15 cellular contexts compared by ENCODE assay signal in genomic region chr19:13058951-13059660, GRCh38. TPM values are rescaled to one million over a fixed set of nuclear protein-coding genes. Genes with fewer than 3 reads are reported as not detected.
DNase-seq lines count a peak whose midpoint lies in the region; ATAC-seq and TF ChIP-seq lines count a peak whose summit lies in the region.
"Had no signal": no experiment of that assay in that cellular context is flagged by ENCODE, and none has a peak within 500 bp of the region (broad histone marks: within the 10 kb centered on the region; RNA-seq: fewer than 3 reads in every experiment).

No MANE protein-coding gene starts in this region.

- H3K36me3 Mint-ChIP-seq in CD4-positive, alpha-beta memory T cell: no peaks in the 10 kb centered on the region

- POLR2A ChIA-PET in SK-N-SH (lab: Yijun Ruan, JAX): interaction anchor here (0.6 to 0.8 kb wide), 2 partner anchors 76 to 388 kb away, joined by 3 read pairs; no protein-coding TSS in a partner anchor
- POLR2A ChIA-PET in CD4-positive, alpha-beta memory T cell (lab: Charles Lee; ENCODE audit: partially characterized antibody): no interaction called here

- H3K36me3 ChIP-seq in SK-N-SH (replicated peaks in 1 of 2; ENCODE audit: control insufficient read depth in 1 of 2, insufficient read depth in 2 of 2, low read length in 1 of 2) (no peaks in the 10 kb centered on the region), left lung (no peaks in the 10 kb centered on the region), thyroid gland (no peaks in the 10 kb centered on the region), aorta (ENCODE audit: control insufficient read depth in 1 of 2, insufficient read depth in 2 of 2, low read length in 1 of 2) (no peaks in the 10 kb centered on the region)
- H3K36me3 ChIP-seq in CD4-positive, alpha-beta memory T cell (ENCODE audit: insufficient read depth, low read length): no peaks in the 10 kb centered on the region

- no peak overlapping the region for H3K9ac ChIP-seq in SK-N-SH

- peak overlapping the region; percentile 29; the same call in 1 of the 2 replicates for H3K4me2 ChIP-seq in SK-N-SH

- H3K27me3 ChIP-seq in SK-N-SH (ENCODE audit: insufficient read depth): no peaks in the 10 kb centered on the region
- peaks cover 0 to 11% of the 10 kb centered on the region in 2 donors for H3K27me3 ChIP-seq in left lung
- H3K27me3 ChIP-seq in thyroid gland: no peaks in the 10 kb centered on the region
- peaks cover 11% of the 10 kb centered on the region for H3K27me3 ChIP-seq in CD4-positive, alpha-beta memory T cell (ENCODE audit: insufficient read depth, low read length)
- no peaks in the 10 kb centered on the region for H3K27me3 ChIP-seq in aorta (ENCODE audit: control insufficient read depth in 1 of 2, insufficient read depth in 2 of 2, low read length in 1 of 2)

- CTCF ChIA-PET in SK-N-SH (lab: Yijun Ruan, JAX): interaction anchor here (0.9 to 35.2 kb wide), 11 partner anchors 11 to 92 kb away, joined by 3 to 506 read pairs (median 55); partner anchors contain the start of gene DAND5
- CTCF ChIA-PET in CD4-positive, alpha-beta memory T cell (lab: Charles Lee; ENCODE audit: partially characterized antibody): interaction anchor here (1.1 to 10.0 kb wide), 5 partner anchors 35 to 317 kb away, joined by 3 to 248 read pairs (median 6); no protein-coding TSS in a partner anchor

- no peak overlapping the region for H2AFZ ChIP-seq in SK-N-SH (ENCODE audit: low read depth)

- TF ChIP-seq CTCF in SK-N-SH (IDR thresholded peaks at IDR 0.05) (no peak), astrocyte of the spinal cord (IDR thresholded peaks at IDR 0.05; ENCODE audit: low read depth, low read length) (peak; percentile 14), left lung (IDR thresholded peaks at IDR 0.05) (no peak), thyroid gland (IDR thresholded peaks at IDR 0.05) (peak in 1 of 6 experiments; percentile 17)

- intact Hi-C loops in left lung (cut with DNase I): loop anchor here in 1 of 2 donors (10.0 kb wide), 1 partner anchor 64 kb away; the partner anchor contains the start of gene NFIX
- intact Hi-C loops in thyroid gland (cut with DNase I): no loop called here
- intact Hi-C loops in CD4-positive, alpha-beta memory T cell (cut with micrococcal nuclease): no loop called here
- intact Hi-C loops in aorta (cut with DNase I): no loop called here

- peak; percentile 47 for TF ChIP-seq RAD21 in SK-N-SH (IDR thresholded peaks at IDR 0.05; ENCODE audit: low read length)

- H4K20me1 ChIP-seq in SK-N-SH (ENCODE audit: insufficient read depth): no peaks in the 10 kb centered on the region

- peaks cover 36% of the 10 kb centered on the region for H3F3A ChIP-seq in SK-N-SH (replicated peaks; ENCODE audit: insufficient read depth)

- H3K4me1 ChIP-seq in SK-N-SH (ENCODE audit: control insufficient read depth in 1 of 2, insufficient read depth in 2 of 2, low read depth in 1 of 2, low read length in 1 of 2): peaks cover 68 to 93% of the 10 kb centered on the region in 2 experiments
- H3K4me1 ChIP-seq in left lung: peaks cover 74 to 96% of the 10 kb centered on the region in 2 donors
- H3K4me1 ChIP-seq in thyroid gland: peaks cover 71 to 91% of the 10 kb centered on the region in 2 donors
- H3K4me1 ChIP-seq in CD4-positive, alpha-beta memory T cell (ENCODE audit: insufficient read depth, low read length): peaks cover 15% of the 10 kb centered on the region
- peaks cover 0 to 3% of the 10 kb centered on the region in 2 donors for H3K4me1 ChIP-seq in aorta (ENCODE audit: control insufficient read depth in 1 of 2, insufficient read depth in 2 of 2, low read length in 2 of 2)

- no peak for TF ChIP-seq POLR2A in thyroid gland (IDR thresholded peaks at IDR 0.05)

- H3K9me3 Mint-ChIP-seq in CD4-positive, alpha-beta memory T cell: no peaks in the 10 kb centered on the region
- H3K9me3 Mint-ChIP-seq: dendritic cell treated with granulocyte-macrophage colony-stimulating factor and Interleukin-4, amounts not matched to agents 40 ng/mL and 50 ng/mL, for 4 days; IgD-negative memory B cell had no signal

- WGBS in SK-N-SH (ENCODE audit: low lambda C conversion rate): 78% methylated on average over 12 of the region's 12 CpGs
- 60 to 77% methylated on average over 12 of the region's 12 CpGs for WGBS in thyroid gland, 2 donors
- 39 to 40% methylated on average over 12 of the region's 12 CpGs for WGBS in aorta, 2 donors

- H3K9me3 ChIP-seq in SK-N-SH (no peaks in the 10 kb centered on the region), left lung (no peaks in the 10 kb centered on the region), thyroid gland (no peaks in the 10 kb centered on the region), aorta (ENCODE audit: control insufficient read depth, low read length) (no peaks in the 10 kb centered on the region)
- H3K9me3 ChIP-seq in CD4-positive, alpha-beta memory T cell (ENCODE audit: control insufficient read depth in 1 of 2, low read length in 2 of 2): no peaks in the 10 kb centered on the region

- H3K4me3 Mint-ChIP-seq in CD4-positive, alpha-beta memory T cell: peak overlapping the region in 1 of 8 donors; percentile 52
- H3K4me3 Mint-ChIP-seq: dendritic cell treated with granulocyte-macrophage colony-stimulating factor and Interleukin-4, amounts not matched to agents 40 ng/mL and 50 ng/mL, for 4 days had no signal

- H3K4me3 ChIP-seq in SK-N-SH (ENCODE audit: low read depth in 2 of 2, low read length in 1 of 2): no peak overlapping the region
- no peak overlapping the region for H3K4me3 ChIP-seq in astrocyte of the spinal cord (ENCODE audit: low read depth, low read length)
- H3K4me3 ChIP-seq in left lung: no peak overlapping the region
- H3K4me3 ChIP-seq in thyroid gland (replicated peaks in 1 of 3): no peak overlapping the region
- no peak overlapping the region for H3K4me3 ChIP-seq in CD4-positive, alpha-beta memory T cell (ENCODE audit: low read length in 2 of 2)
- no peak overlapping the region for H3K4me3 ChIP-seq in aorta (ENCODE audit: low read length in 2 of 2)

- H3K27ac ChIP-seq in SK-N-SH (ENCODE audit: low read depth in 2 of 2, low read length in 1 of 2) (peak overlapping the region; percentile 16 to 80; a peak in 3 of 4 replicates), left lung (peak overlapping the region; percentile 61 to 86), thyroid gland (peak overlapping the region; percentile 85 to 100 (median 100)), aorta (ENCODE audit: low read depth in 1 of 2, low read length in 2 of 2) (peak overlapping the region in 1 of 2 donors; percentile 41)
- no peak overlapping the region for H3K27ac ChIP-seq in CD4-positive, alpha-beta memory T cell (ENCODE audit: low read depth, low read length)

- H3K27ac Mint-ChIP-seq in CD4-positive, alpha-beta memory T cell: no peak overlapping the region
- H3K27ac Mint-ChIP-seq: dendritic cell treated with granulocyte-macrophage colony-stimulating factor and Interleukin-4, amounts not matched to agents 40 ng/mL and 50 ng/mL, for 4 days; IgD-negative memory B cell; progenitor cell of endocrine pancreas had no signal

- peaks cover 3 to 10% (median 6%) of the 10 kb centered on the region in 4 donors for H3K4me1 Mint-ChIP-seq in CD4-positive, alpha-beta memory T cell

- peaks cover 0 to 17% of the 10 kb centered on the region in 2 donors for H3K27me3 Mint-ChIP-seq in CD4-positive, alpha-beta memory T cell

- in situ Hi-C loops in astrocyte of the spinal cord (cut with HindIII; ENCODE audit: low sequenced_read_pairs): no loop called here

- H3K79me2 ChIP-seq in SK-N-SH (ENCODE audit: insufficient read depth): peaks cover 59% of the 10 kb centered on the region

- no peak for DNase-seq in SK-N-SH
- DNase-seq in astrocyte of the spinal cord (ENCODE audit: low read depth, low spot score): no peak
- no peak for DNase-seq in left lung
- peak in 1 of 2 donors; percentile 34 for DNase-seq in thyroid gland
- no peak for DNase-seq in CD4-positive, alpha-beta memory T cell
- no peak for DNase-seq in aorta
- no peak for DNase-seq in stimulated activated CD4-positive, alpha-beta T cell treated with anti-CD3 and anti-CD28 coated beads, Interleukin-4, amount 100 ng/mL, for 24 hours
- DNase-seq: ACHN; activated CD4-positive, alpha-beta T cell treated with anti-CD3 and anti-CD28 coated beads for 48 hours; NCI-H1417 treated with DMSO at 0.1 percent for 48 hours; trophoblast cell had no signal

- no peaks in the 10 kb centered on the region for H3K9me2 ChIP-seq in SK-N-SH

- ATAC-seq in SK-N-SH treated with all-trans-retinoic acid at 6 μM for 48 hours (no peak), left lung (no peak), aorta (ENCODE audit: low FRiP score) (no peak)

- TF ChIP-seq EP300 in SK-N-SH (IDR thresholded peaks at IDR 0.05; ENCODE audit: borderline replicate concordance in 1 of 2, low read depth in 1 of 2, low read length in 1 of 2): no peak

TF ChIP-seq in SK-N-SH, 30 proteins besides CTCF, POLR2A, EP300 and RAD21 (continues in another document):
- TF ChIP-seq SMC3 (IDR thresholded peaks at IDR 0.05; ENCODE audit: low read depth, low read length) (peak; percentile 18; the same call in 1 of the 2 replicates), JUND (IDR thresholded peaks at IDR 0.05) (no peak)

TF ChIP-seq in SK-N-SH treated with all-trans-retinoic acid at 6 μM for 48 hours, 23 proteins besides CTCF, POLR2A, EP300 and RAD21 (continues in another document):
- TF ChIP-seq OSR1 (CRISPR knock-in tag; IDR thresholded peaks at IDR 0.05) (no peak), ZNF565 (CRISPR knock-in tag; conservative IDR thresholded peaks at IDR 0.05; ENCODE audit: low read depth) (no peak)

RNA-seq across cellular contexts. Expression of gene LYL1, which starts 43.6 kb away (rescaled TPM):
- 1.1 and 2.2 TPM in 2 replicates for polyA plus RNA-seq in SK-N-SH (2012; rRNA removed)
- 0.80 and 1.8 TPM in 2 replicates for polyA plus RNA-seq in SK-N-SH (2012; cell fraction: cytosol; rRNA removed)
- 3.7 and 4.9 TPM in 2 replicates for polyA plus RNA-seq in SK-N-SH (2012; cell fraction: nucleus; rRNA removed)
- total RNA-seq in left lung: 10 to 100 TPM; 15.4 to 32.9 TPM
- 10 to 100 TPM in 1 of 4 donors, 1 to 10 TPM in 3; 4.2 to 10.9 (median 7.7) TPM for total RNA-seq in thyroid gland
- 10 to 100 TPM; 16.1 to 16.9 TPM for total RNA-seq in CD4-positive, alpha-beta memory T cell
- polyA plus RNA-seq in CD4-positive, alpha-beta memory T cell: 1 to 10 TPM; 2.3 to 9.4 TPM
- total RNA-seq in aorta: 10 to 100 TPM in 1 of 2 donors, 1 to 10 TPM in 1; 8.7 to 28.6 TPM
- 1 to 10 TPM; 7.3 to 9.3 TPM for polyA plus RNA-seq in aorta

RNA-seq across cellular contexts. Expression of gene TRMT1, which starts 57.4 kb away (rescaled TPM):
- 60.9 and 64.9 TPM in 2 replicates for polyA plus RNA-seq in SK-N-SH (2012; rRNA removed)
- 15.7 and 22.8 TPM in 2 replicates for polyA plus RNA-seq in SK-N-SH (2012; cell fraction: cytosol; rRNA removed)
- 485 and 635 TPM in 2 replicates for polyA plus RNA-seq in SK-N-SH (2012; cell fraction: nucleus; rRNA removed)
- 10 to 100 TPM; 24.2 to 46.2 TPM for total RNA-seq in left lung
- total RNA-seq in thyroid gland: 10 to 100 TPM; 23.9 to 31.3 (median 29.1) TPM
- total RNA-seq in CD4-positive, alpha-beta memory T cell: 10 to 100 TPM; 70.6 to 78.4 TPM
- 10 to 100 TPM; 18.0 to 24.9 TPM for polyA plus RNA-seq in CD4-positive, alpha-beta memory T cell
- 10 to 100 TPM; 23.9 to 26.5 TPM for total RNA-seq in aorta
- polyA plus RNA-seq in aorta: 10 to 100 TPM; 17.9 to 62.2 TPM

RNA-seq across cellular contexts. Expression of gene NACC1, which starts 59.0 kb away (rescaled TPM):
- polyA plus RNA-seq in SK-N-SH (2012; rRNA removed) (72.8 and 127 TPM in 2 replicates), aorta (1 to 10 TPM; 5.0 to 7.8 TPM)
- 36.3 and 58.8 TPM in 2 replicates for polyA plus RNA-seq in SK-N-SH (2012; cell fraction: cytosol; rRNA removed)
- 107 and 113 TPM in 2 replicates for polyA plus RNA-seq in SK-N-SH (2012; cell fraction: nucleus; rRNA removed)
- total RNA-seq in left lung (10 to 100 TPM; 65.1 to 92.5 TPM), thyroid gland (10 to 100 TPM; 16.9 to 67.7 (median 43.0) TPM), aorta (10 to 100 TPM; 26.0 to 37.4 TPM)
- 10 to 100 TPM; 25.8 to 34.1 TPM for total RNA-seq in CD4-positive, alpha-beta memory T cell
- 1 to 10 TPM in 1 of 2 donors, under 1 TPM in 1; 0.15 to 1.8 TPM for polyA plus RNA-seq in CD4-positive, alpha-beta memory T cell
